In genomic region chr20:32674362-32674789, GRCh38 we compare ENCODE assay signal across 1 cellular context.
A peak's percentile ranks its signal among the peaks of the same experiment; 100 is the strongest.
TF ChIP-seq lines count a peak whose summit lies in the region.

No MANE protein-coding gene starts in this region.

TF ChIP-seq in HepG2, 621 proteins besides CTCF, POLR2A, EP300 and RAD21 (continued from another document and continues in another):
- TF ChIP-seq ZNF318 (CRISPR knock-in tag; IDR thresholded peaks at IDR 0.05) (no peak), ATF1 (CRISPR knock-in tag; IDR thresholded peaks at IDR 0.05) (no peak), ZFAT (CRISPR knock-in tag; conservative IDR thresholded peaks at IDR 0.05) (no peak), RXRB (CRISPR knock-in tag; IDR thresholded peaks at IDR 0.05; ENCODE audit: borderline replicate concordance) (no peak; the same call in 1 of the 2 replicates), CHD4 (IDR thresholded peaks at IDR 0.05; ENCODE audit: borderline replicate concordance, low read length) (no peak; the same call in 1 of the 2 replicates), ZNF816 (CRISPR knock-in tag; IDR thresholded peaks at IDR 0.05; ENCODE audit: borderline replicate concordance) (no peak), ZNF576 (CRISPR knock-in tag; IDR thresholded peaks at IDR 0.05) (no peak), HMGXB4 (CRISPR knock-in tag; IDR thresholded peaks at IDR 0.05; ENCODE audit: borderline replicate concordance in 1 of 2, low read depth in 1 of 2) (peak; percentile 38 to 60; a peak in 2 of 4 replicates), ZNF225 (CRISPR knock-in tag; IDR thresholded peaks at IDR 0.05) (no peak), ZNF646 (CRISPR knock-in tag; IDR thresholded peaks at IDR 0.05) (no peak), HNRNPLL (IDR thresholded peaks at IDR 0.05; ENCODE audit: low read depth, low read length, poor library complexity, severe bottlenecking) (no peak), ZNF513 (CRISPR knock-in tag; conservative IDR thresholded peaks at IDR 0.05) (no peak), CERS6 (CRISPR knock-in tag; IDR thresholded peaks at IDR 0.05) (no peak), PPARG (CRISPR knock-in tag; conservative IDR thresholded peaks at IDR 0.05) (no peak), MBNL3 (CRISPR knock-in tag; conservative IDR thresholded peaks at IDR 0.05) (no peak), NFRKB (IDR thresholded peaks at IDR 0.05) (no peak), NFATC3 (CRISPR knock-in tag; IDR thresholded peaks at IDR 0.05) (no peak), SNAPC2 (CRISPR knock-in tag; IDR thresholded peaks at IDR 0.05) (no peak), CREB3 (CRISPR knock-in tag; IDR thresholded peaks at IDR 0.05) (no peak), ZNF510 (CRISPR knock-in tag; IDR thresholded peaks at IDR 0.05; ENCODE audit: low read depth) (0 out of 2 replicates have a peak, but pooled peaks have one; percentile 63), PLSCR1 (CRISPR knock-in tag; IDR thresholded peaks at IDR 0.05; ENCODE audit: borderline replicate concordance) (no peak), CHD2 (IDR thresholded peaks at IDR 0.05; ENCODE audit: low read depth, low read length) (no peak), ZMYM4 (CRISPR knock-in tag; IDR thresholded peaks at IDR 0.05) (no peak), SAP130 (CRISPR knock-in tag; IDR thresholded peaks at IDR 0.05; ENCODE audit: low read depth) (no peak), ZFYVE20 (CRISPR knock-in tag; IDR thresholded peaks at IDR 0.05; ENCODE audit: borderline replicate concordance, low read depth) (no peak), ZNF556 (CRISPR knock-in tag; IDR thresholded peaks at IDR 0.05; ENCODE audit: borderline replicate concordance) (no peak), HMG20B (CRISPR knock-in tag; conservative IDR thresholded peaks at IDR 0.05) (no peak), BCL6 (CRISPR knock-in tag; IDR thresholded peaks at IDR 0.05) (no peak), ZNF343 (CRISPR knock-in tag; IDR thresholded peaks at IDR 0.05) (no peak), DDIT3 (CRISPR knock-in tag; IDR thresholded peaks at IDR 0.05) (no peak), NR2C2 (CRISPR knock-in tag; IDR thresholded peaks at IDR 0.05; ENCODE audit: borderline replicate concordance) (peak; percentile 28; the same call in 1 of the 2 replicates), EZH2 (conservative IDR thresholded peaks at IDR 0.05; ENCODE audit: low read depth, low read length) (no peak), ZNF709 (CRISPR knock-in tag; IDR thresholded peaks at IDR 0.05) (no peak), ZBTB26 (CRISPR knock-in tag; IDR thresholded peaks at IDR 0.05; ENCODE audit: borderline replicate concordance) (no peak)
